In genomic region chr7:50667338-50667737, GRCh38 we compare ENCODE assay signal across 15 cellular contexts.
A peak's percentile ranks its signal among the peaks of the same experiment; 100 is the strongest.
DNase-seq lines count a peak whose midpoint lies in the region; TF ChIP-seq lines count a peak whose summit lies in the region.
"Had no signal": no experiment of that assay in that cellular context is flagged by ENCODE, and none has a peak within 500 bp of the region (broad histone marks: within the 10 kb centered on the region; RNA-seq: fewer than 3 reads in every experiment).

No MANE protein-coding gene starts in this region.

- TF ChIP-seq CTCF in astrocyte of the spinal cord (IDR thresholded peaks at IDR 0.05; ENCODE audit: low read depth, low read length) (no peak), left ventricle myocardium inferior (IDR thresholded peaks at IDR 0.05; ENCODE audit: borderline replicate concordance) (no peak), prostate gland (IDR thresholded peaks at IDR 0.05) (no peak)

- H3K9me3 ChIP-seq in left ventricle myocardium inferior (replicated peaks) (no peaks in the 10 kb centered on the region), prostate gland (no peaks in the 10 kb centered on the region)

- peak overlapping the region; percentile 37; the same call in 1 of the 2 replicates for H3K27ac ChIP-seq in ACC112 (ENCODE audit: low read depth, low read length)
- peak overlapping the region; percentile 86 for H3K27ac ChIP-seq in left ventricle myocardium inferior (replicated peaks)
- peak overlapping the region; percentile 33 to 56 for H3K27ac ChIP-seq in prostate gland
- H3K27ac ChIP-seq: cardiac muscle cell, epithelial cell of prostate had no signal

- peaks cover 47% of the 10 kb centered on the region for H3K4me1 ChIP-seq in ACC112 (ENCODE audit: control insufficient read depth, insufficient read depth, low read length, unreplicated experiment)
- H3K4me1 ChIP-seq in left ventricle myocardium inferior: peaks cover 93% of the 10 kb centered on the region
- H3K4me1 ChIP-seq in prostate gland (replicated peaks): no peaks in the 10 kb centered on the region

- H3K27me3 ChIP-seq in ACC112 (ENCODE audit: insufficient read depth, low read length): no peaks in the 10 kb centered on the region
- H3K27me3 ChIP-seq in left ventricle myocardium inferior (ENCODE audit: low read depth): no peaks in the 10 kb centered on the region
- no peaks in the 10 kb centered on the region for H3K27me3 ChIP-seq in prostate gland (replicated peaks; ENCODE audit: insufficient read depth)
- H3K27me3 ChIP-seq: cardiac muscle cell had no signal

- WGBS in prostate gland: 25% methylated on average over 4 of the region's 4 CpGs

- no peak for TF ChIP-seq POLR2A in prostate gland (IDR thresholded peaks at IDR 0.05)

- peak overlapping the region; percentile 29 for H2AFZ ChIP-seq in ACC112 (ENCODE audit: low read length, unreplicated experiment)

- intact Hi-C loops in left ventricle myocardium inferior (cut with micrococcal nuclease) (no loop called here), prostate gland (cut with DNase I) (no loop called here)

- H3K36me3 ChIP-seq in ACC112 (ENCODE audit: insufficient read depth, low read length) (peaks cover 6% of the 10 kb centered on the region; the same call in 1 of the 2 replicates), left ventricle myocardium inferior (peaks cover 6% of the 10 kb centered on the region), prostate gland (no peaks in the 10 kb centered on the region)
- H3K36me3 ChIP-seq: cardiac muscle cell had no signal

- H3K4me3 ChIP-seq in ACC112 (ENCODE audit: low read depth, low read length): no peak overlapping the region
- H3K4me3 ChIP-seq in astrocyte of the spinal cord (ENCODE audit: low read depth, low read length): no peak overlapping the region
- no peak overlapping the region for H3K4me3 ChIP-seq in left ventricle myocardium inferior
- no peak overlapping the region for H3K4me3 ChIP-seq in prostate gland
- H3K4me3 ChIP-seq: cardiac muscle cell, smooth muscle cell had no signal

- in situ Hi-C loops in astrocyte of the spinal cord (cut with HindIII; ENCODE audit: low sequenced_read_pairs): no loop called here

- H3K79me2 ChIP-seq in ACC112 (ENCODE audit: control insufficient read depth, insufficient read depth, low read length, unreplicated experiment): no peaks in the 10 kb centered on the region

- DNase-seq in astrocyte of the spinal cord (ENCODE audit: low read depth, low spot score) (peak; percentile 20), left ventricle myocardium inferior (peak; percentile 49), prostate gland (ENCODE audit: low spot score) (no peak), NCI-H345 treated with DMSO at 0.1 percent for 48 hours (lab: John Stamatoyannopoulos, UW; ENCODE audit: unreplicated experiment) (no peak), pons (ENCODE audit: low spot score) (no peak)
- no peak for DNase-seq in stimulated activated CD4-positive, alpha-beta T cell treated with anti-CD3 and anti-CD28 coated beads, Interleukin-4, amount 100 ng/mL, for 4 hours
- no peak for DNase-seq in stimulated activated CD4-positive, alpha-beta T cell treated with anti-CD3 and anti-CD28 coated beads, Interleukin-1b, Interleukin-23, amount 100 ng/mL, for 48 hours
- DNase-seq: immature natural killer cell, NCI-H1105, NCI-H345, OCI-M1 had no signal

Comparison
In these comparisons a context has a peak if more than half of its experiments do, and no peak if none do; other contexts are left out.
1. DNase-seq: peak in astrocyte of the spinal cord (single experiment) and left ventricle myocardium inferior (single experiment); none in prostate gland (single experiment), NCI-H345 treated with DMSO at 0.1 percent for 48 hours (single experiment), stimulated activated CD4-positive, alpha-beta T cell treated with anti-CD3 and anti-CD28 coated beads, Interleukin-4, amount 100 ng/mL, for 4 hours (0 of 2), pons (single experiment) and stimulated activated CD4-positive, alpha-beta T cell treated with anti-CD3 and anti-CD28 coated beads, Interleukin-1b, Interleukin-23, amount 100 ng/mL, for 48 hours (single experiment).
2. Peak in every context shown above with its lines, with median percentiles within 50 percentile points of each other: H3K27ac ChIP-seq.